Comparison of ENCODE assay signal across 12 cellular contexts in genomic region chr11:67563354-67564114, GRCh38. TPM values are rescaled to one million over a fixed set of nuclear protein-coding genes. Genes with fewer than 3 reads are reported as not detected.
DNase-seq lines count a peak whose midpoint lies in the region; ATAC-seq and TF ChIP-seq lines count a peak whose summit lies in the region.
"Had no signal": no experiment of that assay in that cellular context is flagged by ENCODE, and none has a peak within 500 bp of the region (broad histone marks: within the 10 kb centered on the region; RNA-seq: fewer than 3 reads in every experiment).

No MANE protein-coding gene starts in this region.

- intact Hi-C loops in PC-3 (cut with micrococcal nuclease): loop anchor here (2.0 kb wide), 1 partner anchor 55 kb away; the partner anchor contains the start of gene CDK2AP2
- intact Hi-C loops in CD4-positive, alpha-beta T cell (cut with DNase I, micrococcal nuclease): no loop called here

- H3F3A ChIP-seq in PC-3 (ENCODE audit: low read length, unreplicated experiment): no peaks in the 10 kb centered on the region

- ATAC-seq in PC-3: peak; percentile 68
- no peak for ATAC-seq in CD4-positive, alpha-beta T cell (ENCODE audit: poor library complexity)

- H3K4me2 ChIP-seq in BLaER1 (peak overlapping the region; percentile 69; the same call in 1 of the 2 replicates), PC-3 (ENCODE audit: low read length) (peak overlapping the region; percentile 83)

- no peaks in the 10 kb centered on the region for H3K79me2 ChIP-seq in PC-3 (ENCODE audit: low read length)
- H3K79me2 ChIP-seq: parathyroid adenoma had no signal

- CTCF ChIA-PET in PC-3 (lab: Charles Lee): no interaction called here
- CTCF ChIA-PET in CD4-positive, alpha-beta T cell (lab: Charles Lee): no interaction called here

- H3K4me1 ChIP-seq in BLaER1 (peaks cover 58% of the 10 kb centered on the region), PC-3 (ENCODE audit: insufficient read depth, low read length) (peaks cover 30% of the 10 kb centered on the region)

- H3K9ac ChIP-seq in BLaER1 (no peak overlapping the region), PC-3 (ENCODE audit: low read length) (no peak overlapping the region)
- H3K9ac ChIP-seq: parathyroid adenoma had no signal

- peaks cover 19% of the 10 kb centered on the region for H3K4me1 Mint-ChIP-seq in nephron progenitor cell
- no peaks in the 10 kb centered on the region for H3K4me1 Mint-ChIP-seq in CD4-positive, alpha-beta T cell (ENCODE audit: low read depth)

- no peaks in the 10 kb centered on the region for H3K27me3 Mint-ChIP-seq in nephron progenitor cell (ENCODE audit: low read depth, poor library complexity)
- peaks cover 5% of the 10 kb centered on the region for H3K27me3 Mint-ChIP-seq in CD4-positive, alpha-beta T cell

- DNase-seq in PC-3: peak; percentile 92
- DNase-seq in fibroblast of gingiva (ENCODE audit: low read depth): peak; percentile 74
- no peak for DNase-seq in nephron progenitor cell
- no peak for DNase-seq in HuH-7 (ENCODE audit: low spot score)
- DNase-seq in CD4-positive, alpha-beta T cell: no peak
- DNase-seq in HPDE6-E6E7 (ENCODE audit: extremely low spot score): no peak
- no peak for DNase-seq in WERI-Rb-1
- DNase-seq: GOT3, NCI-H1436 had no signal

- no peaks in the 10 kb centered on the region for H3K9me3 ChIP-seq in BLaER1
- H3K9me3 ChIP-seq in PC-3 (ENCODE audit: low read length): no peaks in the 10 kb centered on the region
- H3K9me3 ChIP-seq in CD4-positive, alpha-beta T cell (ENCODE audit: control insufficient read depth, low read length): no peaks in the 10 kb centered on the region
- no peaks in the 10 kb centered on the region for H3K9me3 ChIP-seq in WERI-Rb-1 (ENCODE audit: severe bottlenecking)
- H3K9me3 ChIP-seq: tibial artery had no signal

- no peaks in the 10 kb centered on the region for H3K36me3 ChIP-seq in BLaER1
- no peaks in the 10 kb centered on the region for H3K36me3 ChIP-seq in PC-3 (ENCODE audit: low read depth, low read length)
- H3K36me3 ChIP-seq in WERI-Rb-1: no peaks in the 10 kb centered on the region
- H3K36me3 ChIP-seq: tibial artery had no signal

- H3K27me3 ChIP-seq in BLaER1 (no peaks in the 10 kb centered on the region), PC-3 (ENCODE audit: low read length) (no peaks in the 10 kb centered on the region), WERI-Rb-1 (ENCODE audit: insufficient read depth, low read depth, severe bottlenecking) (no peaks in the 10 kb centered on the region)
- no peaks in the 10 kb centered on the region for H3K27me3 ChIP-seq in CD4-positive, alpha-beta T cell (ENCODE audit: control insufficient read depth, insufficient read depth, low read length)
- H3K27me3 ChIP-seq: tibial artery had no signal

- H3K9me3 Mint-ChIP-seq in nephron progenitor cell: no peaks in the 10 kb centered on the region
- H3K9me3 Mint-ChIP-seq in CD4-positive, alpha-beta T cell: no peaks in the 10 kb centered on the region

- peak overlapping the region; percentile 42 for H2AFZ ChIP-seq in PC-3 (ENCODE audit: low read length)
- H2AFZ ChIP-seq: parathyroid adenoma had no signal

- POLR2A ChIA-PET in PC-3 (lab: Charles Lee; ENCODE audit: unreplicated experiment): no interaction called here
- POLR2A ChIA-PET in CD4-positive, alpha-beta T cell (lab: Charles Lee): no interaction called here

- H3K27ac Mint-ChIP-seq in nephron progenitor cell: peak overlapping the region; percentile 60
- H3K27ac Mint-ChIP-seq in CD4-positive, alpha-beta T cell: no peak overlapping the region

- no peaks in the 10 kb centered on the region for H3K9me2 ChIP-seq in PC-3 (replicated peaks; ENCODE audit: low read length)

- TF ChIP-seq CTCF in PC-3 (conservative IDR thresholded peaks at IDR 0.05; ENCODE audit: low read depth, low read length): no peak
- TF ChIP-seq CTCF in nephron progenitor cell (IDR thresholded peaks at IDR 0.05): no peak
- no peak for TF ChIP-seq CTCF in CD4-positive, alpha-beta T cell (IDR thresholded peaks at IDR 0.05)
- TF ChIP-seq CTCF in WERI-Rb-1 (IDR thresholded peaks at IDR 0.05; ENCODE audit: low read depth, low read length): no peak

- H4K20me1 ChIP-seq in BLaER1 (no peaks in the 10 kb centered on the region), PC-3 (ENCODE audit: low read length) (no peaks in the 10 kb centered on the region)

- no peak overlapping the region; the same call in 1 of the 2 replicates for H3K27ac ChIP-seq in BLaER1
- H3K27ac ChIP-seq in PC-3 (ENCODE audit: low read length): peak overlapping the region; percentile 79
- H3K27ac ChIP-seq in CD4-positive, alpha-beta T cell (ENCODE audit: low read depth, low read length): no peak overlapping the region
- H3K27ac ChIP-seq in WERI-Rb-1: no peak overlapping the region
- H3K27ac ChIP-seq: parathyroid adenoma had no signal

- no peak overlapping the region for H3K4me3 Mint-ChIP-seq in nephron progenitor cell
- no peak overlapping the region for H3K4me3 Mint-ChIP-seq in CD4-positive, alpha-beta T cell

- no peaks in the 10 kb centered on the region for H3K36me3 Mint-ChIP-seq in nephron progenitor cell (ENCODE audit: low read depth)
- H3K36me3 Mint-ChIP-seq in CD4-positive, alpha-beta T cell (ENCODE audit: low read depth): no peaks in the 10 kb centered on the region

- no TSS peak for BruUV-seq in PC-3 (replicated peaks; lab: Mats Ljungman, UMichigan)

- H3K4me3 ChIP-seq in BLaER1 (no peak overlapping the region), PC-3 (ENCODE audit: low read length) (peak overlapping the region; percentile 30; the same call in 1 of the 2 replicates), WERI-Rb-1 (ENCODE audit: low read depth, low read length) (no peak overlapping the region)
- H3K4me3 ChIP-seq: tibial artery had no signal

RNA-seq across cellular contexts. Expression of gene GSTP1, which starts 20.1 kb away (rescaled TPM):
- total RNA-seq in PC-3 (2014; rRNA removed): 1,049 and 1,154 TPM in 2 replicates
- total RNA-seq in CD4-positive, alpha-beta T cell: 10 to 100 TPM; 60.1 to 62.8 TPM

RNA-seq across cellular contexts. Expression of gene CABP2, which starts 40.3 kb away (rescaled TPM):
- not detected in 2 replicates for total RNA-seq in PC-3 (2014; rRNA removed)
- not detected for total RNA-seq in CD4-positive, alpha-beta T cell

RNA-seq across cellular contexts. Expression of gene NDUFV1, which starts 43.2 kb away (rescaled TPM):
- 499 and 686 TPM in 2 replicates for total RNA-seq in PC-3 (2014; rRNA removed)
- total RNA-seq in CD4-positive, alpha-beta T cell: 100 to 1,000 TPM; 223 to 224 TPM

RNA-seq across cellular contexts. Expression of gene CDK2AP2, which starts 55.6 kb away (rescaled TPM):
- total RNA-seq in PC-3 (2014; rRNA removed): 74.9 and 87.4 TPM in 2 replicates
- total RNA-seq in CD4-positive, alpha-beta T cell: 10 to 100 TPM; 19.5 to 22.0 TPM

RNA-seq across cellular contexts. Expression of gene PITPNM1, which starts 58.4 kb away (rescaled TPM):
- total RNA-seq in PC-3 (2014; rRNA removed): 79.8 and 95.4 TPM in 2 replicates
- 10 to 100 TPM; 90.0 to 94.8 TPM for total RNA-seq in CD4-positive, alpha-beta T cell

Comparison
In these comparisons a context has a peak if more than half of its experiments do, and no peak if none do; other contexts are left out.
1. DNase-seq: peak in PC-3 (single experiment) and fibroblast of gingiva (single experiment); none in nephron progenitor cell (single experiment), HuH-7 (single experiment), CD4-positive, alpha-beta T cell (0 of 10), HPDE6-E6E7 (single experiment) and WERI-Rb-1 (single experiment).
2. RNA of gene GSTP1, which starts 20.1 kb away (total RNA-seq): 1,049 to 1,154 TPM in PC-3; 60.1 to 62.8 TPM in CD4-positive, alpha-beta T cell; every median in the first group is over 10 times any median in the second.